ENCODE assay signal across 27 cellular contexts in the genomic region with DNA sequence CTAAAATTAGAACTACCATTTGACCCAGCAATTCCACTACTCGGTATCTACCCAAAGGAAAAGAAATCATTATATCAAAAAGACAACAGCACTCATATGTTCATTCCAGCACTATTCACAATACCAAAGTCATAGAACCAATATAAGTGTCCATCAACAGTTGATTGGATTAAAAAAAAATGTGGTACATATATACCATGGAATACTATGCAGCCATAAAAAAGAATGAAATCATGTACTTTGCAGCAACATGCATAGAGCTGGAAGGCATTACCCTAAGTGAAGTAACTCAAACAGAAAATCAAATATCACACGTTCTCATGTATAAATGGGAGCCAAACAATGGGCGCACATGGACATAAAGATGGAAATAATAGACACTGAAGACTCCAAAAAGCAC.
"Had no signal": no experiment of that assay in that cellular context is flagged by ENCODE, and none has a peak within 500 bp of the region (broad histone marks: within the 10 kb centered on the region; RNA-seq: fewer than 3 reads in every experiment).

No MANE protein-coding gene starts in this region.

- H3K9me3 ChIP-seq: pancreas, prostate gland, testis, tibial artery, transverse colon, upper lobe of right lung, uterus had no signal

- H2AFZ ChIP-seq: neural progenitor cell had no signal

- DNase-seq: naive thymus-derived CD4-positive, alpha-beta T cell; natural killer cell; occipital lobe; pancreas; right cardiac atrium; spleen; stimulated activated CD4-positive, alpha-beta T cell treated with anti-CD3 and anti-CD28 coated beads, Interleukin-12 subunit alpha, Interleukin-12 subunit beta, amount 100 ng/mL, for 4 hours; stimulated activated CD4-positive, alpha-beta T cell treated with anti-CD3 and anti-CD28 coated beads, Interleukin-1b, Interleukin-23, amount 100 ng/mL, for 48 hours; stimulated activated CD4-positive, alpha-beta T cell treated with anti-CD3 and anti-CD28 coated beads, Interleukin-4, amount 100 ng/mL, for 1 hour; stimulated activated CD4-positive, alpha-beta T cell treated with anti-CD3 and anti-CD28 coated beads, Interleukin-4, amount 100 ng/mL, for 4 hours; stimulated activated CD8-positive, alpha-beta memory T cell treated with anti-CD3 and anti-CD28 coated beads, Interleukin-4, amount 100 ng/mL, for 48 hours; stimulated activated naive CD4-positive, alpha-beta T cell; stimulated activated naive CD8-positive, alpha-beta T cell treated with anti-CD3 and anti-CD28 coated beads, Interleukin-15, amount 100 ng/mL, for 72 hours; stimulated activated naive CD8-positive, alpha-beta T cell treated with anti-CD3 and anti-CD28 coated beads, Interleukin-15, Interleukin-2, amounts not matched to agents 100 U/mL and 50 U/mL, for 24 hours; substantia nigra; testis; tibial artery; transverse colon; upper lobe of right lung; uterus had no signal

- H3K4me2 ChIP-seq: neural progenitor cell, smooth muscle cell had no signal

- H3K36me3 ChIP-seq: prostate gland, uterus had no signal

- FAIRE-seq: pancreas had no signal

- H3K9ac ChIP-seq: neural progenitor cell had no signal

- H3K27ac ChIP-seq: neural progenitor cell, pancreas, prostate gland, skin epidermis, spleen, suprapubic skin, testis, tibial artery, transverse colon, upper lobe of right lung, uterus had no signal

- ATAC-seq: naive thymus-derived CD4-positive, alpha-beta T cell; natural killer cell; pancreas; right cardiac atrium; sciatic nerve; stimulated activated memory B cell treated with anti-CD40 and anti-IgM and Interleukin-4, amounts not matched to agents 10 μg/mL and 1 μg/mL and 100 μg/mL, for 72 hours; stimulated activated naive CD8-positive, alpha-beta T cell treated with anti-CD3 and anti-CD28 coated beads, Interleukin-15, amount 100 ng/mL, for 72 hours; stimulated activated naive CD8-positive, alpha-beta T cell treated with anti-CD3 and anti-CD28 coated beads, Interleukin-15, Interleukin-2, amounts not matched to agents 100 U/mL and 50 U/mL, for 24 hours; upper lobe of right lung had no signal

- H3K27me3 ChIP-seq: neural progenitor cell, pancreas, spleen, suprapubic skin, testis, tibial artery, transverse colon, upper lobe of right lung, uterus had no signal

- H3K4me1 ChIP-seq: neural progenitor cell, prostate gland, spleen, suprapubic skin, upper lobe of right lung, uterus had no signal

- H3K4me3 ChIP-seq: neural progenitor cell, pancreas, prostate gland, skin epidermis, smooth muscle cell, spleen, suprapubic skin, testis, tibial artery, transverse colon, upper lobe of right lung, uterus had no signal
